ENCODE assay signal across 21 cellular contexts in genomic region chr13:98905199-98905598, GRCh38.
DNase-seq lines count a peak whose midpoint lies in the region; ATAC-seq and TF ChIP-seq lines count a peak whose summit lies in the region.
"Had no signal": no experiment of that assay in that cellular context is flagged by ENCODE, and none has a peak within 500 bp of the region (broad histone marks: within the 10 kb centered on the region; RNA-seq: fewer than 3 reads in every experiment).

No MANE protein-coding gene starts in this region.

- H3K4me3 Mint-ChIP-seq in activated naive CD4-positive, alpha-beta T cell treated with anti-CD3 and anti-CD28 coated beads, Interleukin-2, amount 50 U/mL, for 24 hours = no peak overlapping the region
- H3K4me3 Mint-ChIP-seq in activated naive CD4-positive, alpha-beta T cell treated with anti-CD3 and anti-CD28 coated beads, Interleukin-2, amount 10 ng/mL, durations not matched to agents 7 days and 5 days = no peak overlapping the region
- H3K4me3 Mint-ChIP-seq in CD8-positive, alpha-beta T cell = no peak overlapping the region
- no peak overlapping the region for H3K4me3 Mint-ChIP-seq in activated naive CD8-positive, alpha-beta T cell treated with anti-CD3 and anti-CD28 coated beads, Interleukin-2, amount 50 U/mL, for 24 hours

- H3K27ac Mint-ChIP-seq in activated naive CD4-positive, alpha-beta T cell treated with anti-CD3 and anti-CD28 coated beads, Interleukin-2, amount 50 U/mL, for 24 hours = peak overlapping the region; percentile 84
- H3K27ac Mint-ChIP-seq in activated naive CD4-positive, alpha-beta T cell treated with anti-CD3 and anti-CD28 coated beads, Interleukin-2, amount 10 ng/mL, durations not matched to agents 7 days and 5 days = no peak overlapping the region
- peak overlapping the region; percentile 76 for H3K27ac Mint-ChIP-seq in CD8-positive, alpha-beta T cell
- H3K27ac Mint-ChIP-seq in activated naive CD8-positive, alpha-beta T cell treated with anti-CD3 and anti-CD28 coated beads, Interleukin-2, amount 50 U/mL, for 24 hours = peak overlapping the region; percentile 54

- H3K9me3 ChIP-seq in CD8-positive, alpha-beta T cell (ENCODE audit: low read length) = no peaks in the 10 kb centered on the region
- no peaks in the 10 kb centered on the region for H3K9me3 ChIP-seq in PC-9 (ENCODE audit: insufficient read depth, low read depth)
- H3K9me3 ChIP-seq: BLaER1, MG63, SJCRH30 had no signal

- peaks cover 43% of the 10 kb centered on the region for H3K4me1 Mint-ChIP-seq in activated naive CD4-positive, alpha-beta T cell treated with anti-CD3 and anti-CD28 coated beads, Interleukin-2, amount 50 U/mL, for 24 hours
- peaks cover 22% of the 10 kb centered on the region for H3K4me1 Mint-ChIP-seq in activated naive CD4-positive, alpha-beta T cell treated with anti-CD3 and anti-CD28 coated beads, Interleukin-2, amount 10 ng/mL, durations not matched to agents 7 days and 5 days
- peaks cover 6% of the 10 kb centered on the region for H3K4me1 Mint-ChIP-seq in CD8-positive, alpha-beta T cell (ENCODE audit: low read depth)
- peaks cover 38% of the 10 kb centered on the region for H3K4me1 Mint-ChIP-seq in activated naive CD8-positive, alpha-beta T cell treated with anti-CD3 and anti-CD28 coated beads, Interleukin-2, amount 50 U/mL, for 24 hours

- no peaks in the 10 kb centered on the region for H3K27me3 Mint-ChIP-seq in activated naive CD4-positive, alpha-beta T cell treated with anti-CD3 and anti-CD28 coated beads, Interleukin-2, amount 50 U/mL, for 24 hours
- no peaks in the 10 kb centered on the region for H3K27me3 Mint-ChIP-seq in activated naive CD4-positive, alpha-beta T cell treated with anti-CD3 and anti-CD28 coated beads, Interleukin-2, amount 10 ng/mL, durations not matched to agents 7 days and 5 days
- no peaks in the 10 kb centered on the region for H3K27me3 Mint-ChIP-seq in CD8-positive, alpha-beta T cell (ENCODE audit: low read depth)
- no peaks in the 10 kb centered on the region for H3K27me3 Mint-ChIP-seq in activated naive CD8-positive, alpha-beta T cell treated with anti-CD3 and anti-CD28 coated beads, Interleukin-2, amount 50 U/mL, for 24 hours

- no peaks in the 10 kb centered on the region for H3K9me2 ChIP-seq in PC-9 (ENCODE audit: insufficient read depth)

- peaks cover 12% of the 10 kb centered on the region for H3F3A ChIP-seq in PC-9 (ENCODE audit: insufficient read depth, low read depth)

- H3K27me3 ChIP-seq in CD8-positive, alpha-beta T cell (ENCODE audit: insufficient read depth, low read length) = no peaks in the 10 kb centered on the region
- H3K27me3 ChIP-seq in PC-9 (ENCODE audit: insufficient read depth, low read depth) = no peaks in the 10 kb centered on the region
- H3K27me3 ChIP-seq: BLaER1, MG63, SJCRH30 had no signal

- no peaks in the 10 kb centered on the region for H3K9me3 Mint-ChIP-seq in activated naive CD4-positive, alpha-beta T cell treated with anti-CD3 and anti-CD28 coated beads, Interleukin-2, amount 50 U/mL, for 24 hours
- H3K9me3 Mint-ChIP-seq in activated naive CD4-positive, alpha-beta T cell treated with anti-CD3 and anti-CD28 coated beads, Interleukin-2, amount 10 ng/mL, durations not matched to agents 7 days and 5 days = no peaks in the 10 kb centered on the region
- H3K9me3 Mint-ChIP-seq in CD8-positive, alpha-beta T cell = no peaks in the 10 kb centered on the region
- H3K9me3 Mint-ChIP-seq in activated naive CD8-positive, alpha-beta T cell treated with anti-CD3 and anti-CD28 coated beads, Interleukin-2, amount 50 U/mL, for 24 hours = no peaks in the 10 kb centered on the region

- peaks cover 2% of the 10 kb centered on the region for H3K4me1 ChIP-seq in CD8-positive, alpha-beta T cell (ENCODE audit: insufficient read depth, low read length)
- peaks cover 22% of the 10 kb centered on the region for H3K4me1 ChIP-seq in PC-9 (replicated peaks; ENCODE audit: insufficient read depth)
- H3K4me1 ChIP-seq: SJCRH30 had no signal

- no peak for TF ChIP-seq CTCF in CD8-positive, alpha-beta T cell (IDR thresholded peaks at IDR 0.05)
- TF ChIP-seq CTCF in PC-9 (conservative IDR thresholded peaks at IDR 0.05) = no peak

- H4K20me1 ChIP-seq in PC-9 (ENCODE audit: insufficient read depth) = no peaks in the 10 kb centered on the region
- H4K20me1 ChIP-seq: BLaER1 had no signal

- no peaks in the 10 kb centered on the region for H3K79me2 ChIP-seq in PC-9 (ENCODE audit: low read depth)

- no peak overlapping the region for H3K4me2 ChIP-seq in PC-9
- H3K4me2 ChIP-seq: BLaER1 had no signal

- CTCF ChIA-PET in activated naive CD4-positive, alpha-beta T cell treated with anti-CD3 and anti-CD28 coated beads, Interleukin-2, amount 10 ng/mL, durations not matched to agents 7 days and 5 days (lab: Charles Lee) = no interaction called here
- CTCF ChIA-PET in CD8-positive, alpha-beta T cell (lab: Charles Lee) = no interaction called here
- CTCF ChIA-PET in PC-9 (lab: Charles Lee) = no interaction called here

- peaks cover 43% of the 10 kb centered on the region for H3K36me3 Mint-ChIP-seq in activated naive CD4-positive, alpha-beta T cell treated with anti-CD3 and anti-CD28 coated beads, Interleukin-2, amount 50 U/mL, for 24 hours
- H3K36me3 Mint-ChIP-seq in activated naive CD4-positive, alpha-beta T cell treated with anti-CD3 and anti-CD28 coated beads, Interleukin-2, amount 10 ng/mL, durations not matched to agents 7 days and 5 days = peaks cover 59% of the 10 kb centered on the region
- peaks cover 68% of the 10 kb centered on the region for H3K36me3 Mint-ChIP-seq in CD8-positive, alpha-beta T cell
- peaks cover 22% of the 10 kb centered on the region for H3K36me3 Mint-ChIP-seq in activated naive CD8-positive, alpha-beta T cell treated with anti-CD3 and anti-CD28 coated beads, Interleukin-2, amount 50 U/mL, for 24 hours (ENCODE audit: low read depth)

- peaks cover 21% of the 10 kb centered on the region for H3K36me3 ChIP-seq in CD8-positive, alpha-beta T cell (ENCODE audit: insufficient read depth, low read length)
- H3K36me3 ChIP-seq in PC-9 (ENCODE audit: low read depth) = peaks cover 13% of the 10 kb centered on the region
- H3K36me3 ChIP-seq: BLaER1, MG63 had no signal

- H3K4me3 ChIP-seq in CD8-positive, alpha-beta T cell (ENCODE audit: low read depth, low read length) = no peak overlapping the region
- H3K4me3 ChIP-seq in PC-9 = no peak overlapping the region
- H3K4me3 ChIP-seq: BLaER1, MG63, SJCRH30 had no signal

- H3K27ac ChIP-seq in CD8-positive, alpha-beta T cell (ENCODE audit: low read depth, low read length) = no peak overlapping the region
- H3K27ac ChIP-seq in substantia nigra (ENCODE audit: low read depth, low read length, poor library complexity, severe bottlenecking) (peak overlapping the region; percentile 30), PC-9 (no peak overlapping the region)
- H3K27ac ChIP-seq: BLaER1, SJCRH30 had no signal

- intact Hi-C loops in CD8-positive, alpha-beta T cell (cut with DNase I, micrococcal nuclease) = no loop called here
- intact Hi-C loops in PC-9 (cut with micrococcal nuclease; ENCODE audit: unreplicated experiment) = no loop called here

- POLR2A ChIA-PET in CD8-positive, alpha-beta T cell (lab: Charles Lee) = no interaction called here
- POLR2A ChIA-PET in PC-9 (lab: Charles Lee; ENCODE audit: unreplicated experiment) = no interaction called here

- H2AFZ ChIP-seq in PC-9 = no peak overlapping the region

- ATAC-seq in CD8-positive, alpha-beta T cell = no peak
- ATAC-seq in activated naive CD8-positive, alpha-beta T cell treated with anti-CD3 and anti-CD28 coated beads, Interleukin-2, amount 50 U/mL, for 24 hours = no peak
- no peak for ATAC-seq in GM18517 (IDR thresholded peaks at IDR 0.05; ENCODE audit: unreplicated experiment)
- ATAC-seq: HCT116, SK-N-SH treated with all-trans-retinoic acid at 6 μM for 48 hours had no signal

- no peak for DNase-seq in activated naive CD4-positive, alpha-beta T cell treated with anti-CD3 and anti-CD28 coated beads, Interleukin-2, amount 10 ng/mL, durations not matched to agents 7 days and 5 days
- no peak for DNase-seq in CD8-positive, alpha-beta T cell
- DNase-seq in activated naive CD8-positive, alpha-beta T cell treated with anti-CD3 and anti-CD28 coated beads, Interleukin-2, amount 50 U/mL, for 24 hours = no peak
- DNase-seq in substantia nigra (lab: John Stamatoyannopoulos, UW) (no peak), PC-9 (no peak)
- DNase-seq: IMR-90, KG1, MG63, NCI-H1105 treated with DMSO at 0.1 percent for 48 hours, NCI-H146, NCI-H1930, NCI-H2107, NCI-H446, NCI-H524 treated with DMSO at 0.1 percent for 48 hours, NCI-H774, SJCRH30 had no signal

- BruUV-seq in PC-9 (replicated peaks; lab: Mats Ljungman, UMichigan) = no TSS peak
